In the genomic region with DNA sequence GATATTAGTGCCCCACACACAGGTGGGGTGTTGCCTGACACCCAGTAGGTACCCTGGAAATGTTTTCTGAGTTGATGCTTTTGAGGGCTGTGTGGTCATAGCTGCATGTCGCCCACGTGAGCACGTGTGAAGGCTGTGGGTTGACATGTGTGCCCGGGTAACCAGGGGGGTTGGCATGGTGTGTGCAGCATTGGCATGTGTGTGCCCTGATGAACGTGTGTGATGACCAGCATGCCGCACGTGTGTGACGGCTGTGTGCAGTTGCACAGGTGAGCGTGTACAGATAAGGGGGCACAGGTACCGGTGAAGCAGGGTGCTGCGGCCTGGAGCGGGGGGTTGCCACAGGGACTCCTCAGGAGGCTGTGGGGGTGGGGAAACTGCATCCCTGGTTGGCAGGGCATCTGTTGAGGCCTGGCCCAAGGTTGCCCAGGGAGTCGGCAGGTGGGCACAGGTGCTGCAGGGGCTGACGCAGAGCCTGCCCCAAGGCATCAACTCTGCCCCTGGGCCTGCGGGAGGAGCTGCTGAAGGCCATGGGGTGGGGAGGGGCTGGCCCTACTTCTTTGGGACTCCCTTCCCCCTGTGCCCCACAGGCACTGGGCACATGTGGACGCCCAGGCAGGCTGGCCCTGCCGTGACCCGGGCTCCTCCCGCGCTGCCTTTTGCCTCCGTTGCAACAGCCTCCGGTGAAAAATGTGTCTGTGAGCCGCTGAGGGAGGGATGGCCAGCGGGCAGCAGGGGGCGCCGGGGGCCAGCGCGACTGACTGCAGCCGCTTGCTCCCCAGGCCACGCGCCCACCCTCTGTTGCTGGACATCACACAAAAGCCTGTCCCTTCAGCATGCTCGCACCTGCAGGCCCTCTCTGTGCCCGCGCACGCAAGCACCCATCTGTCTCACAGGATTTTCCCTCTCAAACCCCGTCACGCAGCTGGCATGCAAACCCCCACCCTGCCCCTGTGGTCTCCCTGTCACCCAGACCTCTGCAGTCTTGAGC, we compare ENCODE assay signal across 9 cellular contexts. TPM values are rescaled to one million over a fixed set of nuclear protein-coding genes. Genes with fewer than 3 reads are reported as not detected.
DNase-seq lines count a peak whose midpoint lies in the region; ATAC-seq, FAIRE-seq and TF ChIP-seq lines count a peak whose summit lies in the region.
"Had no signal": no experiment of that assay in that cellular context is flagged by ENCODE, and none has a peak within 500 bp of the region (broad histone marks: within the 10 kb centered on the region; RNA-seq: fewer than 3 reads in every experiment).

No MANE protein-coding gene starts in this region.

- TF ChIP-seq EP300 in A549 (IDR thresholded peaks at IDR 0.05) = no peak

- H3K4me3 ChIP-seq in A549 (no peak overlapping the region), aorta (ENCODE audit: low read length in 2 of 2) (no peak overlapping the region)

- DNase-seq in A549 (ENCODE audit: low read depth in 1 of 2, low spot score in 1 of 2) (peak; percentile 49 to 80), GM03348 (ENCODE audit: low spot score) (peak; percentile 79), RPMI7951 (ENCODE audit: low read depth) (peak; percentile 17), glomerular visceral epithelial cell (ENCODE audit: extremely low spot score) (peak; percentile 62), superior temporal gyrus (ENCODE audit: extremely low spot score) (no peak), aorta (no peak), sciatic nerve (ENCODE audit: low spot score) (no peak)

- intact Hi-C loops in aorta (cut with DNase I) = no loop called here
- intact Hi-C loops in sciatic nerve (cut with DNase I) = no loop called here

- no peak for TF ChIP-seq POLR2A in A549 (IDR thresholded peaks at IDR 0.05; ENCODE audit: low read length)

- H3K4me1 ChIP-seq in A549 (peaks cover 20% of the 10 kb centered on the region; the same call in 2 of the 3 replicates), aorta (ENCODE audit: control insufficient read depth in 1 of 2, insufficient read depth in 2 of 2, low read length in 2 of 2) (no peaks in the 10 kb centered on the region)

- H3K27ac ChIP-seq in A549 = no peak overlapping the region
- H3K27ac ChIP-seq in aorta (ENCODE audit: low read depth in 1 of 2, low read length in 2 of 2) = no peak overlapping the region

- whole genome bisulfite sequencing in A549 (ENCODE audit: missing lambda C conversion rate) = 37% methylated on average over 29 of the region's 37 CpGs
- 34% methylated on average over 36 to 37 of the region's 37 CpGs for WGBS in aorta, 2 donors

- no peak overlapping the region for H3K4me2 ChIP-seq in A549

- ATAC-seq in A549 (peak; percentile 42 to 79; a peak in 5 of 6 replicates), aorta (ENCODE audit: low FRiP score) (no peak), HG03139 (IDR thresholded peaks at IDR 0.05; ENCODE audit: unreplicated experiment) (no peak), sciatic nerve (no peak)

- peak; percentile 63 for TF ChIP-seq CTCF in A549 (IDR thresholded peaks at IDR 0.05)

- H3K36me3 ChIP-seq in aorta (ENCODE audit: control insufficient read depth in 1 of 2, insufficient read depth in 2 of 2, low read length in 1 of 2) = no peaks in the 10 kb centered on the region

- peak; percentile 62 to 63 for TF ChIP-seq RAD21 in A549 (conservative IDR thresholded peaks at IDR 0.05 in 1 of 2, IDR thresholded peaks at IDR 0.05 in 1 of 2)

- FAIRE-seq in A549 (lab: Jason Lieb, UNC) = no peak

- POLR2A ChIA-PET in A549 (lab: Yijun Ruan, JAX) = no interaction called here

- no peaks in the 10 kb centered on the region for H3K27me3 ChIP-seq in aorta (ENCODE audit: control insufficient read depth in 1 of 2, insufficient read depth in 2 of 2, low read length in 1 of 2)

- H3K9me3 ChIP-seq in A549 (no peaks in the 10 kb centered on the region), aorta (ENCODE audit: control insufficient read depth, low read length) (no peaks in the 10 kb centered on the region)

- CTCF ChIA-PET in A549 (lab: Yijun Ruan, JAX) = interaction anchor here (0.5 to 8.0 kb wide), 19 partner anchors 10 to 427 kb away, joined by 3 to 90 read pairs (median 4); no protein-coding TSS in a partner anchor

TF ChIP-seq in A549, 52 proteins besides CTCF, POLR2A, EP300 and RAD21:
- no peak for TF ChIP-seq TFCP2L1 (CRISPR knock-in tag; IDR thresholded peaks at IDR 0.05)
- peak; percentile 60 for TF ChIP-seq SMC3 (IDR thresholded peaks at IDR 0.05)

RNA-seq across cellular contexts. Expression of a gene that starts 2.2 kb away (rescaled TPM):
- polyA plus RNA-seq in A549 (2011; rRNA removed) (0.03 TPM in 2 replicates), A549 (2017; fragmentation: RNase III; extraction: RNeasy Plus Mini Kit Qiagen cat#74134 plus additional on column Dnase treatment) (0.07 to 0.17 TPM (median 0.14 TPM) in 3 replicates), aorta (not detected)
- 0.01 and 0.05 TPM in 2 replicates for polyA plus RNA-seq in A549 (2012; cell fraction: cytosol; rRNA removed)
- polyA plus RNA-seq in A549 (2012; cell fraction: nucleus; rRNA removed) = 0.07 and 0.11 TPM in 2 replicates
- polyA minus RNA-seq in A549 (2011; rRNA and poly(A)+ RNA removed) = 0.10 TPM in 1 of 2 replicates, not detected in the other
- 0.10 TPM in 1 of 2 replicates, not detected in the other for total RNA-seq in RPMI7951 (2014; rRNA removed; shearing (Covaris generic))
- total RNA-seq in aorta (not detected), sciatic nerve (not detected)
- total RNA-seq: skeletal muscle tissue had no signal

Comparison
In these comparisons a context has a peak if more than half of its experiments do, and no peak if none do; other contexts are left out.
1. ATAC-seq: peak in A549 (2 of 2); none in aorta (single experiment), HG03139 (single experiment) and sciatic nerve (single experiment).
2. DNase-seq: peak in A549 (2 of 2), GM03348 (single experiment), RPMI7951 (single experiment) and glomerular visceral epithelial cell (single experiment); none in superior temporal gyrus (single experiment), aorta (0 of 2) and sciatic nerve (single experiment).